In genomic region chr2:9089831-9090230, GRCh38 we compare ENCODE assay signal across 24 cellular contexts.
"Had no signal": no experiment of that assay in that cellular context is flagged by ENCODE, and none has a peak within 500 bp of the region (broad histone marks: within the 10 kb centered on the region; RNA-seq: fewer than 3 reads in every experiment).

No MANE protein-coding gene starts in this region.

- H3K4me3 ChIP-seq: body of pancreas, coronary artery, neural progenitor cell, ovary, right lobe of liver, stomach, thoracic aorta, upper lobe of left lung had no signal

- H3K27me3 ChIP-seq: body of pancreas, ovary, right lobe of liver, stomach, upper lobe of left lung had no signal

- H3K36me3 ChIP-seq: neural progenitor cell, ovary, right lobe of liver, stomach, thoracic aorta, upper lobe of left lung, WERI-Rb-1 had no signal

- H3K9me3 Mint-ChIP-seq: activated CD4-positive, alpha-beta memory T cell treated with anti-CD3 and anti-CD28 coated beads for 36 hours; activated naive CD8-positive, alpha-beta T cell treated with anti-CD3 and anti-CD28 coated beads for 36 hours; activated T-helper 1 cell treated with anti-CD3 and anti-CD28 coated beads, Interleukin-12 subunit alpha, Interleukin-12 subunit beta, Interleukin-2, Interleukin-4 antibody, amounts not matched to agents 30 ng/mL and 10 ng/mL and 1 ng/mL, durations not matched to agents 14 hours and 24 hours and 36 hours; central memory CD8-positive, alpha-beta T cell; naive thymus-derived CD4-positive, alpha-beta T cell; neural progenitor cell; stimulated activated effector memory CD8-positive, alpha-beta T cell treated with anti-CD3 and anti-CD28 coated beads, Interleukin-12 subunit alpha, Interleukin-12 subunit beta, amount 100 ng/mL, for 72 hours; T-helper 1 cell treated with Interleukin-12 subunit alpha and Interleukin-12 subunit beta and Interleukin-4 antibody, amounts not matched to agents 30 μg/mL and 1 μg/mL, for 36 hours had no signal

- H3K36me3 Mint-ChIP-seq: activated CD4-positive, alpha-beta memory T cell treated with anti-CD3 and anti-CD28 coated beads for 36 hours; activated naive CD8-positive, alpha-beta T cell treated with anti-CD3 and anti-CD28 coated beads for 36 hours; naive thymus-derived CD4-positive, alpha-beta T cell; neural progenitor cell; stimulated activated effector memory CD8-positive, alpha-beta T cell treated with anti-CD3 and anti-CD28 coated beads, Interleukin-12 subunit alpha, Interleukin-12 subunit beta, amount 100 ng/mL, for 72 hours had no signal

- H3K4me1 ChIP-seq: body of pancreas, right lobe of liver had no signal

- ATAC-seq: activated CD4-positive, alpha-beta T cell treated with anti-CD3 and anti-CD28 coated beads for 36 hours; body of pancreas; naive thymus-derived CD4-positive, alpha-beta T cell; right lobe of liver; stimulated activated effector memory CD8-positive, alpha-beta T cell treated with anti-CD3 and anti-CD28 coated beads, Interleukin-12 subunit alpha, Interleukin-12 subunit beta, amount 100 ng/mL, for 72 hours had no signal

- H3K9me3 ChIP-seq: body of pancreas, ovary, right lobe of liver, stomach, thoracic aorta, upper lobe of left lung had no signal

- DNase-seq: activated CD4-positive, alpha-beta memory T cell treated with anti-CD3 and anti-CD28 coated beads for 36 hours; activated CD4-positive, alpha-beta T cell treated with anti-CD3 and anti-CD28 coated beads for 36 hours; activated naive CD4-positive, alpha-beta T cell; activated naive CD8-positive, alpha-beta T cell treated with anti-CD3 and anti-CD28 coated beads for 36 hours; activated T-cell treated with anti-CD3 and anti-CD28 coated beads for 4 hours; amniotic stem cell; body of pancreas; erythroblast; mesendoderm; naive thymus-derived CD4-positive, alpha-beta T cell; ovary; right lobe of liver; small intestine; stimulated activated CD4-positive, alpha-beta T cell treated with anti-CD3 and anti-CD28 coated beads, Interleukin-4, amount 100 ng/mL, for 1 hour; stomach; upper lobe of left lung; WERI-Rb-1 had no signal

- H3K27ac ChIP-seq: body of pancreas, coronary artery, neural progenitor cell, ovary, right lobe of liver, stomach, thoracic aorta, upper lobe of left lung, WERI-Rb-1 had no signal

- H3K4me1 Mint-ChIP-seq: activated CD4-positive, alpha-beta T cell treated with anti-CD3 and anti-CD28 coated beads for 36 hours; activated naive CD8-positive, alpha-beta T cell treated with anti-CD3 and anti-CD28 coated beads for 36 hours; naive thymus-derived CD4-positive, alpha-beta T cell; stimulated activated effector memory CD8-positive, alpha-beta T cell treated with anti-CD3 and anti-CD28 coated beads, Interleukin-12 subunit alpha, Interleukin-12 subunit beta, amount 100 ng/mL, for 72 hours had no signal

- H3K4me3 Mint-ChIP-seq: activated CD4-positive, alpha-beta memory T cell treated with anti-CD3 and anti-CD28 coated beads for 36 hours; activated CD4-positive, alpha-beta T cell treated with anti-CD3 and anti-CD28 coated beads for 36 hours; activated naive CD8-positive, alpha-beta T cell treated with anti-CD3 and anti-CD28 coated beads for 36 hours; activated T-helper 1 cell treated with anti-CD3 and anti-CD28 coated beads, Interleukin-12 subunit alpha, Interleukin-12 subunit beta, Interleukin-2, Interleukin-4 antibody, amounts not matched to agents 30 ng/mL and 10 ng/mL and 1 ng/mL, durations not matched to agents 14 hours and 24 hours and 36 hours; central memory CD8-positive, alpha-beta T cell; naive thymus-derived CD4-positive, alpha-beta T cell; neural progenitor cell; stimulated activated effector memory CD8-positive, alpha-beta T cell treated with anti-CD3 and anti-CD28 coated beads, Interleukin-12 subunit alpha, Interleukin-12 subunit beta, amount 100 ng/mL, for 72 hours; T-helper 1 cell treated with Interleukin-12 subunit alpha and Interleukin-12 subunit beta and Interleukin-4 antibody, amounts not matched to agents 30 μg/mL and 1 μg/mL, for 36 hours had no signal

- H3K27ac Mint-ChIP-seq: activated CD4-positive, alpha-beta memory T cell treated with anti-CD3 and anti-CD28 coated beads for 36 hours; activated CD4-positive, alpha-beta T cell treated with anti-CD3 and anti-CD28 coated beads for 36 hours; activated naive CD8-positive, alpha-beta T cell treated with anti-CD3 and anti-CD28 coated beads for 36 hours; activated T-helper 1 cell treated with anti-CD3 and anti-CD28 coated beads, Interleukin-12 subunit alpha, Interleukin-12 subunit beta, Interleukin-2, Interleukin-4 antibody, amounts not matched to agents 30 ng/mL and 10 ng/mL and 1 ng/mL, durations not matched to agents 14 hours and 24 hours and 36 hours; naive thymus-derived CD4-positive, alpha-beta T cell; neural progenitor cell; stimulated activated effector memory CD8-positive, alpha-beta T cell treated with anti-CD3 and anti-CD28 coated beads, Interleukin-12 subunit alpha, Interleukin-12 subunit beta, amount 100 ng/mL, for 72 hours; T-helper 1 cell treated with Interleukin-12 subunit alpha and Interleukin-12 subunit beta and Interleukin-4 antibody, amounts not matched to agents 30 μg/mL and 1 μg/mL, for 36 hours had no signal
